Comparison of ENCODE assay signal across 13 cellular contexts in genomic region chr15:59388670-59389069, GRCh38. TPM values are rescaled to one million over a fixed set of nuclear protein-coding genes. Genes with fewer than 3 reads are reported as not detected.
DNase-seq lines count a peak whose midpoint lies in the region; TF ChIP-seq lines count a peak whose summit lies in the region.
"Had no signal": no experiment of that assay in that cellular context is flagged by ENCODE, and none has a peak within 500 bp of the region (broad histone marks: within the 10 kb centered on the region; RNA-seq: fewer than 3 reads in every experiment).

No MANE protein-coding gene starts in this region.

- H3F3A ChIP-seq in SK-N-SH (replicated peaks; ENCODE audit: insufficient read depth) = no peaks in the 10 kb centered on the region

- H3K4me1 ChIP-seq in SK-N-SH (ENCODE audit: control insufficient read depth in 1 of 2, insufficient read depth in 2 of 2, low read depth in 1 of 2, low read length in 1 of 2) (no peaks in the 10 kb centered on the region), colonic mucosa (no peaks in the 10 kb centered on the region), tibial artery (peaks cover 0 to 6% (median 1%) of the 10 kb centered on the region in 4 donors)
- H3K4me1 ChIP-seq: psoas muscle had no signal

- TF ChIP-seq CTCF in AG10803 (conservative IDR thresholded peaks at IDR 0.05; ENCODE audit: low read length) (no peak), SK-N-SH (IDR thresholded peaks at IDR 0.05) (no peak), fibroblast of villous mesenchyme (IDR thresholded peaks at IDR 0.05; ENCODE audit: insufficient read depth, low read depth, low read length) (no peak), colonic mucosa (IDR thresholded peaks at IDR 0.05) (no peak), tibial artery (IDR thresholded peaks at IDR 0.05) (no peak)

- DNase-seq in AG10803 (ENCODE audit: low read depth) (peak; percentile 46), HCEC 1CT (peak; percentile 78), SK-N-SH (no peak), fibroblast of villous mesenchyme (ENCODE audit: low read depth) (peak; percentile 73), colonic mucosa (no peak), ureter (ENCODE audit: low spot score) (no peak), NCI-H69 (lab: John Stamatoyannopoulos, UW) (no peak), tibial artery (no peak)
- DNase-seq: CD4-positive, alpha-beta memory T cell; psoas muscle; RPMI8226; stimulated activated CD4-positive, alpha-beta T cell treated with anti-CD3 and anti-CD28 coated beads, Interleukin-4, amount 100 ng/mL, for 4 hours had no signal

- 73% methylated on average over 3 of the region's 3 CpGs for WGBS in SK-N-SH (ENCODE audit: low lambda C conversion rate)

- POLR2A ChIA-PET in SK-N-SH (lab: Yijun Ruan, JAX) = no interaction called here

- H4K20me1 ChIP-seq in SK-N-SH (ENCODE audit: insufficient read depth) = no peaks in the 10 kb centered on the region

- H3K4me2 ChIP-seq in SK-N-SH = no peak overlapping the region

- H3K9me2 ChIP-seq in SK-N-SH = no peaks in the 10 kb centered on the region

- CTCF ChIA-PET in SK-N-SH (lab: Yijun Ruan, JAX) = no interaction called here

- H3K9me3 ChIP-seq in SK-N-SH (no peaks in the 10 kb centered on the region), colonic mucosa (no peaks in the 10 kb centered on the region), tibial artery (no peaks in the 10 kb centered on the region)
- H3K9me3 ChIP-seq: ascending aorta, psoas muscle had no signal

- no peaks in the 10 kb centered on the region for H3K27me3 ChIP-seq in SK-N-SH (ENCODE audit: insufficient read depth)
- H3K27me3 ChIP-seq in colonic mucosa = no peaks in the 10 kb centered on the region
- no peaks in the 10 kb centered on the region for H3K27me3 ChIP-seq in tibial artery
- H3K27me3 ChIP-seq: ascending aorta had no signal

- H3K4me3 ChIP-seq in AG10803 (ENCODE audit: low read length) (no peak overlapping the region), SK-N-SH (ENCODE audit: low read depth in 2 of 2, low read length in 1 of 2) (no peak overlapping the region), fibroblast of villous mesenchyme (ENCODE audit: low read depth, low read length) (no peak overlapping the region), colonic mucosa (no peak overlapping the region), tibial artery (no peak overlapping the region)
- H3K4me3 ChIP-seq: ascending aorta, psoas muscle had no signal

- H3K9ac ChIP-seq in SK-N-SH = no peak overlapping the region
- H3K9ac ChIP-seq in colonic mucosa (ENCODE audit: low read depth in 2 of 2, low read length in 2 of 2) = no peak overlapping the region

- H3K36me3 ChIP-seq in SK-N-SH (replicated peaks in 1 of 2; ENCODE audit: control insufficient read depth in 1 of 2, insufficient read depth in 2 of 2, low read length in 1 of 2) = no peaks in the 10 kb centered on the region
- no peaks in the 10 kb centered on the region for H3K36me3 ChIP-seq in colonic mucosa
- H3K36me3 ChIP-seq in tibial artery = peaks cover 0 to 9% (median 0%) of the 10 kb centered on the region in 3 donors

- H3K27ac ChIP-seq in SK-N-SH (ENCODE audit: low read depth in 2 of 2, low read length in 1 of 2) (no peak overlapping the region), colonic mucosa (no peak overlapping the region), tibial artery (no peak overlapping the region)
- H3K27ac ChIP-seq: ascending aorta, psoas muscle had no signal

- no peak overlapping the region for H2AFZ ChIP-seq in SK-N-SH (ENCODE audit: low read depth)

- no peak for TF ChIP-seq RAD21 in SK-N-SH (IDR thresholded peaks at IDR 0.05; ENCODE audit: low read length)

- no peaks in the 10 kb centered on the region for H3K79me2 ChIP-seq in SK-N-SH (ENCODE audit: insufficient read depth)

- TF ChIP-seq EP300 in SK-N-SH (IDR thresholded peaks at IDR 0.05; ENCODE audit: borderline replicate concordance in 1 of 2, low read depth in 1 of 2, low read length in 1 of 2) = no peak

- intact Hi-C loops in colonic mucosa (cut with DNase I) = no loop called here
- intact Hi-C loops in tibial artery (cut with DNase I; ENCODE audit: low total_unique reads) = no loop called here

TF ChIP-seq in SK-N-SH, 30 proteins besides CTCF, POLR2A, EP300 and RAD21:
- TF ChIP-seq JUND (IDR thresholded peaks at IDR 0.05) (peak; percentile 49; the same call in 1 of the 2 replicates), EZH2phosphoT487 (IDR thresholded peaks at IDR 0.05; ENCODE audit: borderline replicate concordance, low read depth) (no peak), FOSL2 (IDR thresholded peaks at IDR 0.05; ENCODE audit: borderline replicate concordance, low read depth) (peak; percentile 35; the same call in 1 of the 2 replicates)

RNA-seq across cellular contexts. Expression of gene MYO1E, which starts 16.0 kb away (rescaled TPM):
- 9.7 and 16.4 TPM in 2 replicates for polyA plus RNA-seq in SK-N-SH (2012; rRNA removed)
- polyA plus RNA-seq in SK-N-SH (2012; cell fraction: cytosol; rRNA removed) = 15.1 TPM in 2 replicates
- 14.7 and 15.3 TPM in 2 replicates for polyA plus RNA-seq in SK-N-SH (2012; cell fraction: nucleus; rRNA removed)
- total RNA-seq in fibroblast of villous mesenchyme (107 and 123 TPM in 2 replicates), colonic mucosa (100 to 1,000 TPM; 252 to 329 TPM), ureter (121 TPM)
- polyA plus RNA-seq: CD4-positive, alpha-beta memory T cell had no signal

RNA-seq across cellular contexts. Expression of gene FAM81A, which starts 49.3 kb away (rescaled TPM):
- 0.86 and 1.1 TPM in 2 replicates for polyA plus RNA-seq in SK-N-SH (2012; rRNA removed)
- 0.51 and 0.86 TPM in 2 replicates for polyA plus RNA-seq in SK-N-SH (2012; cell fraction: cytosol; rRNA removed)
- polyA plus RNA-seq in SK-N-SH (2012; cell fraction: nucleus; rRNA removed) = 0.75 and 1.6 TPM in 2 replicates
- total RNA-seq in fibroblast of villous mesenchyme (under 0.01 TPM in 2 replicates), colonic mucosa (10 to 100 TPM in 1 of 2 donors, 1 to 10 TPM in 1; 6.4 to 18.8 TPM), ureter (7.3 TPM)
- total RNA-seq: ascending aorta; CD4-positive, alpha-beta memory T cell had no signal
- polyA plus RNA-seq: CD4-positive, alpha-beta memory T cell had no signal

Comparison
In these comparisons a context has a peak if more than half of its experiments do, and no peak if none do; other contexts are left out.
1. DNase-seq: peak in AG10803 (single experiment), HCEC 1CT (single experiment) and fibroblast of villous mesenchyme (single experiment); none in SK-N-SH (single experiment), colonic mucosa (single experiment), ureter (single experiment), NCI-H69 (single experiment) and tibial artery (0 of 2).